Comparison of ENCODE assay signal across 8 cellular contexts in the genomic region with DNA sequence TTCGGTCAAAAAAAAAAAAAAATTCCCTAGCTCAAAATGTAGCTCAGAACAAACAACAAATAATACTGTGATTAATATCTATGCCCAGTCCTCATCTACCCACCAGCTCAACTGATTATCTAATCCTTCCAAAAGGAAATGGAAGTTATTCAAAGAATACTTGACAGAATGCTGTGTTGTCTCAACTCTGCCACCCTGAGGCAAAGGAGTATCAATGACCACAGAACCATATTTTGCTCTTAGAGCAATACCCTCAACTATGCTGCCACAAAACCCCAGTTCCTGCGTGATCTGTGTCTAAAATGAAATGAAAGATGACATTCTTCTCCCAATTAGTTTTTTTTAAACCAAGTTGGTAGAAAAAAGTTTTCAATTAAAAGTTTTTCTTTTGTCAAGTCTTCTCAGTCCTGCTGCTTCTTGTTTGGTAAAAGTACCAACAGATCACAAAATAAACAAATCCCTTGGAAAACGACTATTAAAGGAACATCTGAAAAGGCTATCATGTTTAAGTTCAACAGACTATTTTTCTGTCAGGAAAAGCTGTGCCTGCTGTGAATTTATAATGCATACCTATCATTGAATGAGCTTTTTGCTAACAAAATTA. TPM values are rescaled to one million over a fixed set of nuclear protein-coding genes. Genes with fewer than 3 reads are reported as not detected.
DNase-seq lines count a peak whose midpoint lies in the region; ATAC-seq and TF ChIP-seq lines count a peak whose summit lies in the region.

No MANE protein-coding gene starts in this region.

- no peak overlapping the region for H3K9ac ChIP-seq in SK-N-MC (ENCODE audit: insufficient read length)

- H3K4me3 Mint-ChIP-seq in osteocyte (ENCODE audit: unreplicated experiment), result no peak overlapping the region
- no peak overlapping the region for H3K4me3 Mint-ChIP-seq in activated T-cell treated with anti-CD3 and anti-CD28 coated beads, Interleukin-2, amount 50 U/mL, for 24 hours

- no peak overlapping the region for H3K4me3 ChIP-seq in HFF-Myc (replicated peaks; ENCODE audit: low read depth, low read length)
- H3K4me3 ChIP-seq in SK-N-MC, result no peak overlapping the region

- peaks cover 94% of the 10 kb centered on the region for H3K36me3 ChIP-seq in SK-N-MC (ENCODE audit: insufficient read depth, low read length)

- ATAC-seq in HG03571 (IDR thresholded peaks at IDR 0.05; ENCODE audit: unreplicated experiment), result no peak

- no peak overlapping the region for H3K27ac Mint-ChIP-seq in osteocyte (ENCODE audit: unreplicated experiment)
- no peak overlapping the region for H3K27ac Mint-ChIP-seq in activated T-cell treated with anti-CD3 and anti-CD28 coated beads, Interleukin-2, amount 50 U/mL, for 24 hours

- H3K9me3 ChIP-seq in SK-N-MC (ENCODE audit: low read depth, low read length), result no peaks in the 10 kb centered on the region

- DNase-seq in DMS 273 treated with DMSO at 0.1 percent for 48 hours (lab: John Stamatoyannopoulos, UW) (peak; percentile 15), HFF-Myc (ENCODE audit: extremely low read depth, low read depth) (peak; percentile 12), SK-N-MC (ENCODE audit: low read depth, low spot score) (peak; percentile 14), fibroblast of gingiva (ENCODE audit: low read depth) (peak; percentile 56), osteocyte (ENCODE audit: extremely low spot score, unreplicated experiment) (no peak)
- no peak for DNase-seq in activated T-cell treated with anti-CD3 and anti-CD28 coated beads, Interleukin-2, amount 50 U/mL, for 24 hours
- DNase-seq in stimulated activated CD4-positive, alpha-beta T cell treated with anti-CD3 and anti-CD28 coated beads, Interleukin-15, amount 100 ng/mL, for 24 hours, result no peak

- H3K4me1 Mint-ChIP-seq in osteocyte (ENCODE audit: unreplicated experiment), result peaks cover 1% of the 10 kb centered on the region
- peaks cover 21% of the 10 kb centered on the region for H3K4me1 Mint-ChIP-seq in activated T-cell treated with anti-CD3 and anti-CD28 coated beads, Interleukin-2, amount 50 U/mL, for 24 hours (ENCODE audit: low read depth)

- H3K27ac ChIP-seq in SK-N-MC, result no peak overlapping the region

- H3K9me3 Mint-ChIP-seq in osteocyte (ENCODE audit: unreplicated experiment), result no peaks in the 10 kb centered on the region
- H3K9me3 Mint-ChIP-seq in activated T-cell treated with anti-CD3 and anti-CD28 coated beads, Interleukin-2, amount 50 U/mL, for 24 hours, result no peaks in the 10 kb centered on the region

- peaks cover 51% of the 10 kb centered on the region for H3K36me3 Mint-ChIP-seq in osteocyte (ENCODE audit: unreplicated experiment)
- H3K36me3 Mint-ChIP-seq in activated T-cell treated with anti-CD3 and anti-CD28 coated beads, Interleukin-2, amount 50 U/mL, for 24 hours (ENCODE audit: low read depth), result peaks cover 98% of the 10 kb centered on the region

- TF ChIP-seq CTCF in HFF-Myc (IDR thresholded peaks at IDR 0.05; ENCODE audit: low read depth, low read length, missing control alignments) (peak; percentile 34), osteocyte (IDR thresholded peaks at IDR 0.05) (peak; percentile 67)

- no peaks in the 10 kb centered on the region for H3K27me3 Mint-ChIP-seq in osteocyte (ENCODE audit: unreplicated experiment)
- no peaks in the 10 kb centered on the region for H3K27me3 Mint-ChIP-seq in activated T-cell treated with anti-CD3 and anti-CD28 coated beads, Interleukin-2, amount 50 U/mL, for 24 hours

RNA-seq across cellular contexts. Expression of gene RBM28, which starts 21.6 kb away (rescaled TPM):
- total RNA-seq in osteocyte, result 45.6 and 46.1 TPM in 2 replicates

RNA-seq across cellular contexts. Expression of gene PRRT4, which starts 39.3 kb away (rescaled TPM):
- total RNA-seq in osteocyte, result 0.44 and 0.54 TPM in 2 replicates

Comparison
In these comparisons a context has a peak if more than half of its experiments do, and no peak if none do; other contexts are left out.
1. DNase-seq: peak in DMS 273 treated with DMSO at 0.1 percent for 48 hours (single experiment), HFF-Myc (single experiment), SK-N-MC (single experiment) and fibroblast of gingiva (single experiment); none in osteocyte (single experiment), activated T-cell treated with anti-CD3 and anti-CD28 coated beads, Interleukin-2, amount 50 U/mL, for 24 hours (single experiment) and stimulated activated CD4-positive, alpha-beta T cell treated with anti-CD3 and anti-CD28 coated beads, Interleukin-15, amount 100 ng/mL, for 24 hours (single experiment).